Comparison of ENCODE assay signal across 12 cellular contexts in the genomic region with DNA sequence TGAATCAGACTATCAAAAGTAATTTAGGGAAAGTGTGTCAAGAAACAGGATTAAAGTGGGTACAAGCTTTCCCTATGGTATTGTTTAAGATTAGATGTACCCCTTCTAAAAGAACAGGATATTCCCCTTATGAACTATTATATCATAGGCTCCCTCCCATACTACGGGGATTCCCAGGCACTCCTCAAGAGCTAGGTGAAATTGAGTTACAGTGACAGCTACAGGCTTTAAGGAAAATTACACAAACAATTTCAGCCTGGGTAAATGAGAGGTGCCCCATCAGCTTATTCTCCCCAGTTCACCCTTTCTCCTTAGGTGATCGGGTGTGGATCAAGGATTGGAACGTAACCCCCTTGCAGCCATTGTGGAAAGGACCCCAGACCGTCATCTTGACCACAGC.
DNase-seq lines count a peak whose midpoint lies in the region; ATAC-seq and TF ChIP-seq lines count a peak whose summit lies in the region.
"Had no signal": no experiment of that assay in that cellular context is flagged by ENCODE, and none has a peak within 500 bp of the region (broad histone marks: within the 10 kb centered on the region; RNA-seq: fewer than 3 reads in every experiment).

No MANE protein-coding gene starts in this region.

- TF ChIP-seq CTCF in GM12873 (IDR thresholded peaks at IDR 0.05; ENCODE audit: insufficient read depth, low read depth, low read length, missing control alignments) (peak; percentile 18), epithelial cell of esophagus (IDR thresholded peaks at IDR 0.05; ENCODE audit: insufficient read depth, low read depth, low read length, missing control alignments) (peak; percentile 7), lower leg skin (IDR thresholded peaks at IDR 0.05) (no peak)

- WGBS in lower leg skin, 2 donors: 78 to 81% methylated on average over 4 of the region's 4 CpGs

- TF ChIP-seq POLR2A in lower leg skin (IDR thresholded peaks at IDR 0.05): no peak

- H3K4me3 ChIP-seq in epithelial cell of esophagus (ENCODE audit: low read length): no peak overlapping the region
- no peak overlapping the region for H3K4me3 ChIP-seq in lower leg skin (ENCODE audit: low read depth, poor library complexity, severe bottlenecking)
- H3K4me3 ChIP-seq: hepatocyte had no signal

- no peak for ATAC-seq in GM18519 (IDR thresholded peaks at IDR 0.05; ENCODE audit: low FRiP score, unreplicated experiment)

- DNase-seq in AML-193 (lab: John Stamatoyannopoulos, UW) (peak; percentile 3 to 9), NCI-H526 treated with DMSO at 0.1 percent for 48 hours (lab: John Stamatoyannopoulos, UW) (peak; percentile 19), epithelial cell of esophagus (ENCODE audit: low read depth) (peak; percentile 8), lower leg skin (ENCODE audit: low spot score in 2 of 2) (no peak)
- no peak for DNase-seq in activated CD4-positive, CD25-positive, alpha-beta regulatory T cell (lab: John Stamatoyannopoulos, UW)
- DNase-seq in activated CD8-positive, alpha-beta memory T cell treated with anti-CD3 and anti-CD28 coated beads, Interleukin-2, amount 50 U/mL, for 4 hours: no peak
- DNase-seq: activated CD8-positive, alpha-beta memory T cell treated with anti-CD3 and anti-CD28 coated beads for 24 hours; islet precursor cell; NCI-H1694 treated with DMSO at 0.1 percent for 48 hours had no signal

- intact Hi-C loops in lower leg skin (cut with DNase I; ENCODE audit: low total_unique reads): no loop called here

Comparison
In these comparisons a context has a peak if more than half of its experiments do, and no peak if none do; other contexts are left out.
1. DNase-seq: peak in AML-193 (2 of 2), NCI-H526 treated with DMSO at 0.1 percent for 48 hours (single experiment) and epithelial cell of esophagus (single experiment); none in activated CD4-positive, CD25-positive, alpha-beta regulatory T cell (0 of 4), lower leg skin (0 of 2) and activated CD8-positive, alpha-beta memory T cell treated with anti-CD3 and anti-CD28 coated beads, Interleukin-2, amount 50 U/mL, for 4 hours (single experiment).
2. CTCF ChIP-seq: peak in GM12873 (single experiment) and epithelial cell of esophagus (single experiment); none in lower leg skin (0 of 3).